In genomic region chr9:80197661-80198060, GRCh38 we compare ENCODE assay signal across 12 cellular contexts.
"Had no signal": no experiment of that assay in that cellular context is flagged by ENCODE, and none has a peak within 500 bp of the region (broad histone marks: within the 10 kb centered on the region; RNA-seq: fewer than 3 reads in every experiment).

No MANE protein-coding gene starts in this region.

- H3K36me3 ChIP-seq: upper lobe of left lung had no signal

- H3K9me3 ChIP-seq: upper lobe of left lung had no signal

- ATAC-seq: naive thymus-derived CD4-positive, alpha-beta T cell; sciatic nerve; stimulated activated naive CD8-positive, alpha-beta T cell treated with anti-CD3 and anti-CD28 coated beads, Interleukin-15, Interleukin-2, amounts not matched to agents 100 U/mL and 50 U/mL, for 24 hours had no signal

- H3K27ac ChIP-seq: epithelial cell of prostate, upper lobe of left lung had no signal

- H3K27me3 ChIP-seq: upper lobe of left lung had no signal

- DNase-seq: activated CD4-positive, alpha-beta T cell treated with anti-CD3 and anti-CD28 coated beads, Interleukin-2, amount 10 ng/mL, durations not matched to agents 7 days and 5 days; activated CD4-positive, CD25-positive, alpha-beta regulatory T cell; activated effector memory CD4-positive, alpha-beta T cell treated with Interleukin-2 at 50 U/mL for 16 hours; activated T-cell treated with anti-CD3 and anti-CD28 coated beads, Interleukin-2, amount 50 U/mL, for 1 hour; amniotic stem cell; glutamatergic neuron; naive thymus-derived CD4-positive, alpha-beta T cell; stimulated activated naive CD8-positive, alpha-beta T cell treated with anti-CD3 and anti-CD28 coated beads, Interleukin-15, Interleukin-2, amounts not matched to agents 100 U/mL and 50 U/mL, for 24 hours; T-helper 2 cell; upper lobe of left lung had no signal

- H3K4me1 ChIP-seq: upper lobe of left lung had no signal

- H3K4me3 ChIP-seq: upper lobe of left lung had no signal
